8 cellular contexts compared by ENCODE assay signal in genomic region chr3:23984934-23985333, GRCh38.
"Had no signal": no experiment of that assay in that cellular context is flagged by ENCODE, and none has a peak within 500 bp of the region (broad histone marks: within the 10 kb centered on the region; RNA-seq: fewer than 3 reads in every experiment).

No MANE protein-coding gene starts in this region.

- H3K4me1 Mint-ChIP-seq: GM23338 had no signal

- H3K9ac ChIP-seq: KMS-11 had no signal

- ATAC-seq: GM23338 had no signal

- H3K27ac ChIP-seq: KMS-11 had no signal

- DNase-seq: H9, HCEC 1CT, Karpas-422 had no signal

- FAIRE-seq: H1, H54, HTR-8/SVneo had no signal

- H3K4me3 ChIP-seq: GM23338 had no signal

- H3K4me2 ChIP-seq: GM23338, KMS-11 had no signal

- H3K9me3 Mint-ChIP-seq: H9 had no signal

- H3K4me3 Mint-ChIP-seq: GM23338, H9 had no signal

- H2AFZ ChIP-seq: GM23338 had no signal

- H3K27ac Mint-ChIP-seq: GM23338, H9 had no signal
